ENCODE assay signal across 17 cellular contexts in the genomic region with DNA sequence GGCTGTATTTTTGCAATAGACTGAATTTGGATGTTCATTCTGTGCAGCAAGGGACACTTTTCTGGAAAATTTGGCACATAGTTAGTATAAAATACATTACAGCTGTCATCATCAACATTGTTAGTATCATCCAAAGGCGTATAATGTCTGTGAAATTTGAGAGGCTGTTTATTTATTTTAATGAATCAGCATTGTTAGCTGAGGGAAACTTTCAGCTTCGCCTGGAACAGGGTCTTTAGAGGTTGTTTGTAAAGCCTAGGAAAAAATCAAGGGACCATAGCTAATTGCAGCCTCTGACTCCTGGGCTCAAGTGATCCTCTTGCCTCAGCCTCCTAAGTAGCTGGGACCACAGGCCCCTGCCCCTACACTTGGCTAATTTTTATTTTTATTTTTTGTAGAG.
DNase-seq lines count a peak whose midpoint lies in the region; ATAC-seq and TF ChIP-seq lines count a peak whose summit lies in the region.
"Had no signal": no experiment of that assay in that cellular context is flagged by ENCODE, and none has a peak within 500 bp of the region (broad histone marks: within the 10 kb centered on the region; RNA-seq: fewer than 3 reads in every experiment).

No MANE protein-coding gene starts in this region.

- CTCF ChIA-PET in SK-N-SH (lab: Yijun Ruan, JAX) = interaction anchor here (2.2 kb wide), 1 partner anchor 54 kb away, joined by 6 read pairs; no protein-coding TSS in a partner anchor

- no peak overlapping the region for H3K4me3 ChIP-seq in SK-N-SH (ENCODE audit: low read depth in 2 of 2, low read length in 1 of 2)
- no peak overlapping the region for H3K4me3 ChIP-seq in skeletal muscle satellite cell (ENCODE audit: low read length)
- H3K4me3 ChIP-seq: heart left ventricle, smooth muscle cell, upper lobe of left lung had no signal

- no peak overlapping the region for H2AFZ ChIP-seq in SK-N-SH (ENCODE audit: low read depth)

- H3K9me3 ChIP-seq in SK-N-SH (no peaks in the 10 kb centered on the region), skeletal muscle satellite cell (replicated peaks; ENCODE audit: low read length) (no peaks in the 10 kb centered on the region)
- H3K9me3 ChIP-seq: heart left ventricle, upper lobe of left lung had no signal

- no peak for TF ChIP-seq CTCF in SK-N-SH (IDR thresholded peaks at IDR 0.05)

- H3K27me3 ChIP-seq in SK-N-SH (ENCODE audit: insufficient read depth) (no peaks in the 10 kb centered on the region), skeletal muscle satellite cell (ENCODE audit: control insufficient read depth, insufficient read depth, low read length) (no peaks in the 10 kb centered on the region)
- H3K27me3 ChIP-seq: heart left ventricle, upper lobe of left lung had no signal

- TF ChIP-seq EP300 in SK-N-SH (IDR thresholded peaks at IDR 0.05; ENCODE audit: borderline replicate concordance in 1 of 2, low read depth in 1 of 2, low read length in 1 of 2) = no peak

- WGBS in SK-N-SH (ENCODE audit: low lambda C conversion rate) = 61% methylated on average over 2 of the region's 2 CpGs

- no peaks in the 10 kb centered on the region for H3F3A ChIP-seq in SK-N-SH (replicated peaks; ENCODE audit: insufficient read depth)

- H3K4me2 ChIP-seq in SK-N-SH (no peak overlapping the region), skeletal muscle satellite cell (ENCODE audit: low read length) (peak overlapping the region; percentile 20)
- H3K4me2 ChIP-seq: smooth muscle cell had no signal

- TF ChIP-seq RAD21 in SK-N-SH (IDR thresholded peaks at IDR 0.05; ENCODE audit: low read length) = no peak

- H3K36me3 ChIP-seq in SK-N-SH (replicated peaks in 1 of 2; ENCODE audit: control insufficient read depth in 1 of 2, insufficient read depth in 2 of 2, low read length in 1 of 2) = no peaks in the 10 kb centered on the region
- H3K36me3 ChIP-seq in skeletal muscle satellite cell (ENCODE audit: insufficient read depth, low read length) = no peaks in the 10 kb centered on the region
- H3K36me3 ChIP-seq: heart left ventricle, upper lobe of left lung had no signal

- H3K4me1 ChIP-seq in SK-N-SH (ENCODE audit: control insufficient read depth in 1 of 2, insufficient read depth in 2 of 2, low read depth in 1 of 2, low read length in 1 of 2) (peaks cover 2 to 9% of the 10 kb centered on the region in 2 experiments; a peak in 2 of 4 replicates), skeletal muscle satellite cell (ENCODE audit: control insufficient read depth, insufficient read depth, low read length) (peaks cover 24% of the 10 kb centered on the region)

- no peaks in the 10 kb centered on the region for H3K9me2 ChIP-seq in SK-N-SH

- no peaks in the 10 kb centered on the region for H4K20me1 ChIP-seq in SK-N-SH (ENCODE audit: insufficient read depth)

- POLR2A ChIA-PET in SK-N-SH (lab: Yijun Ruan, JAX) = interaction anchor here (0.7 kb wide), 1 partner anchor 233 kb away, joined by 3 read pairs; no protein-coding TSS in a partner anchor

- H3K27ac ChIP-seq in SK-N-SH (ENCODE audit: low read depth in 2 of 2, low read length in 1 of 2) = no peak overlapping the region
- H3K27ac ChIP-seq: heart left ventricle, upper lobe of left lung had no signal

- no peak overlapping the region for H3K9ac ChIP-seq in SK-N-SH
- no peak overlapping the region for H3K9ac ChIP-seq in skeletal muscle satellite cell (ENCODE audit: low read depth, low read length)

- DNase-seq in SK-N-SH (no peak), NCI-H1694 treated with DMSO at 0.1 percent for 48 hours (lab: John Stamatoyannopoulos, UW) (peak; percentile 63), dedifferentiated amniotic fluid mesenchymal stem cell (ENCODE audit: extremely low spot score) (peak; percentile 65), ureter (ENCODE audit: low spot score) (no peak)
- DNase-seq in activated CD8-positive, alpha-beta memory T cell treated with anti-CD3 and anti-CD28 coated beads, Interleukin-2, amount 50 U/mL, for 4 hours = no peak
- DNase-seq: central memory CD4-positive, alpha-beta T cell; DMS 273 treated with DMSO at 0.1 percent for 48 hours; GOT3; heart left ventricle; kidney; NCI-H82; stimulated activated naive CD8-positive, alpha-beta T cell treated with anti-CD3 and anti-CD28 coated beads, Interleukin-15, Interleukin-2, amounts not matched to agents 100 U/mL and 50 U/mL, for 24 hours; upper lobe of left lung had no signal

- H3K79me2 ChIP-seq in SK-N-SH (ENCODE audit: insufficient read depth) = no peaks in the 10 kb centered on the region

- ATAC-seq in SK-N-SH treated with all-trans-retinoic acid at 6 μM for 48 hours = no peak; the same call in 2 of the 3 replicates
- no peak for ATAC-seq in HG03175 (IDR thresholded peaks at IDR 0.05; ENCODE audit: unreplicated experiment)
- ATAC-seq: heart left ventricle; stimulated activated naive CD8-positive, alpha-beta T cell treated with anti-CD3 and anti-CD28 coated beads, Interleukin-15, Interleukin-2, amounts not matched to agents 100 U/mL and 50 U/mL, for 24 hours had no signal

TF ChIP-seq in SK-N-SH, 30 proteins besides CTCF, POLR2A, EP300 and RAD21:
- TF ChIP-seq TCF12 (IDR thresholded peaks at IDR 0.05) = 0 out of 2 replicates have a peak, but pooled peaks have one; percentile 16
- TF ChIP-seq ZBTB33 (IDR thresholded peaks at IDR 0.05; ENCODE audit: borderline replicate concordance, low read depth) = no peak
- no peak for TF ChIP-seq MAX (IDR thresholded peaks at IDR 0.05; ENCODE audit: low read depth)

TF ChIP-seq in SK-N-SH treated with all-trans-retinoic acid at 6 μM for 48 hours, 23 proteins besides CTCF, POLR2A, EP300 and RAD21:
- TF ChIP-seq RARB (CRISPR knock-in tag; IDR thresholded peaks at IDR 0.05) = no peak
- TF ChIP-seq SNAI2 (CRISPR knock-in tag; IDR thresholded peaks at IDR 0.05) = no peak
- TF ChIP-seq TCF4 (CRISPR knock-in tag; IDR thresholded peaks at IDR 0.05; ENCODE audit: borderline replicate concordance) = no peak
- TF ChIP-seq, protein P1, sequence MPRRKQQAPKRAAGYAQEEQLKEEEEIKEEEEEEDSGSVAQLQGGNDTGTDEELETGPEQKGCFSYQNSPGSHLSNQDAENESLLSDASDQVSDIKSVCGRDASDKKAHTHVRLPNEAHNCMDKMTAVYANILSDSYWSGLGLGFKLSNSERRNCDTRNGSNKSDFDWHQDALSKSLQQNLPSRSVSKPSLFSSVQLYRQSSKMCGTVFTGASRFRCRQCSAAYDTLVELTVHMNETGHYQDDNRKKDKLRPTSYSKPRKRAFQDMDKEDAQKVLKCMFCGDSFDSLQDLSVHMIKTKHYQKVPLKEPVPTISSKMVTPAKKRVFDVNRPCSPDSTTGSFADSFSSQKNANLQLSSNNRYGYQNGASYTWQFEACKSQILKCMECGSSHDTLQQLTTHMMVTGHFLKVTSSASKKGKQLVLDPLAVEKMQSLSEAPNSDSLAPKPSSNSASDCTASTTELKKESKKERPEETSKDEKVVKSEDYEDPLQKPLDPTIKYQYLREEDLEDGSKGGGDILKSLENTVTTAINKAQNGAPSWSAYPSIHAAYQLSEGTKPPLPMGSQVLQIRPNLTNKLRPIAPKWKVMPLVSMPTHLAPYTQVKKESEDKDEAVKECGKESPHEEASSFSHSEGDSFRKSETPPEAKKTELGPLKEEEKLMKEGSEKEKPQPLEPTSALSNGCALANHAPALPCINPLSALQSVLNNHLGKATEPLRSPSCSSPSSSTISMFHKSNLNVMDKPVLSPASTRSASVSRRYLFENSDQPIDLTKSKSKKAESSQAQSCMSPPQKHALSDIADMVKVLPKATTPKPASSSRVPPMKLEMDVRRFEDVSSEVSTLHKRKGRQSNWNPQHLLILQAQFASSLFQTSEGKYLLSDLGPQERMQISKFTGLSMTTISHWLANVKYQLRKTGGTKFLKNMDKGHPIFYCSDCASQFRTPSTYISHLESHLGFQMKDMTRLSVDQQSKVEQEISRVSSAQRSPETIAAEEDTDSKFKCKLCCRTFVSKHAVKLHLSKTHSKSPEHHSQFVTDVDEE (CRISPR knock-in tag; IDR thresholded peaks at IDR 0.05) = no peak
- TF ChIP-seq ESRRG (CRISPR knock-in tag; IDR thresholded peaks at IDR 0.05) = no peak

Comparison
In these comparisons a context has a peak if more than half of its experiments do, and no peak if none do; other contexts are left out.
1. DNase-seq: peak in NCI-H1694 treated with DMSO at 0.1 percent for 48 hours (single experiment) and dedifferentiated amniotic fluid mesenchymal stem cell (single experiment); none in SK-N-SH (single experiment), activated CD8-positive, alpha-beta memory T cell treated with anti-CD3 and anti-CD28 coated beads, Interleukin-2, amount 50 U/mL, for 4 hours (single experiment) and ureter (single experiment).